ENCODE assay signal across 2 cellular contexts in genomic region chr5:112160652-112161391, GRCh38.
TF ChIP-seq lines count a peak whose summit lies in the region.

No MANE protein-coding gene starts in this region.

TF ChIP-seq in A549, 52 proteins besides CTCF, POLR2A, EP300 and RAD21 (continued from another document):
- peak; percentile 63 for TF ChIP-seq SMC3 (IDR thresholded peaks at IDR 0.05)
- peak; percentile 94; the same call in 1 of the 2 replicates for TF ChIP-seq MYC (IDR thresholded peaks at IDR 0.05; ENCODE audit: borderline replicate concordance, low read length)
- TF ChIP-seq GATA3 (IDR thresholded peaks at IDR 0.05; ENCODE audit: borderline replicate concordance): peak; percentile 97
- peak; percentile 39 for TF ChIP-seq CHD2 (IDR thresholded peaks at IDR 0.05; ENCODE audit: low read length, partially characterized antibody)
- TF ChIP-seq, protein P1, sequence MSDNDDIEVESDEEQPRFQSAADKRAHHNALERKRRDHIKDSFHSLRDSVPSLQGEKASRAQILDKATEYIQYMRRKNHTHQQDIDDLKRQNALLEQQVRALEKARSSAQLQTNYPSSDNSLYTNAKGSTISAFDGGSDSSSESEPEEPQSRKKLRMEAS (IDR thresholded peaks at IDR 0.05): peak; percentile 97
- TF ChIP-seq TP53 (CRISPR knock-in tag; IDR thresholded peaks at IDR 0.05): peak; percentile 53; the same call in 1 of the 2 replicates
- no peak for TF ChIP-seq MAFK (IDR thresholded peaks at IDR 0.05; ENCODE audit: partially characterized antibody)
- 0 out of 2 replicates have a peak, but pooled peaks have one; percentile 38 for TF ChIP-seq HOXB13 (CRISPR knock-in tag; IDR thresholded peaks at IDR 0.05; ENCODE audit: low read depth)
- peak; percentile 91 for TF ChIP-seq BCL3 (IDR thresholded peaks at IDR 0.05)
- TF ChIP-seq MAZ (IDR thresholded peaks at IDR 0.05; ENCODE audit: borderline replicate concordance, low read depth, low read length): 0 out of 2 replicates have a peak, but pooled peaks have one; percentile 24
- no peak for TF ChIP-seq NR3C1 (IDR thresholded peaks at IDR 0.05)
- TF ChIP-seq HMGXB4 (CRISPR knock-in tag; IDR thresholded peaks at IDR 0.05; ENCODE audit: borderline replicate concordance): 0 out of 2 replicates have a peak, but pooled peaks have one; percentile 75
TF ChIP-seq in A549: peak in this region for 17.

TF ChIP-seq in K562, 482 proteins besides CTCF, POLR2A, EP300 and RAD21 (continued from another document and continues in another):
- TF ChIP-seq, protein P2, sequence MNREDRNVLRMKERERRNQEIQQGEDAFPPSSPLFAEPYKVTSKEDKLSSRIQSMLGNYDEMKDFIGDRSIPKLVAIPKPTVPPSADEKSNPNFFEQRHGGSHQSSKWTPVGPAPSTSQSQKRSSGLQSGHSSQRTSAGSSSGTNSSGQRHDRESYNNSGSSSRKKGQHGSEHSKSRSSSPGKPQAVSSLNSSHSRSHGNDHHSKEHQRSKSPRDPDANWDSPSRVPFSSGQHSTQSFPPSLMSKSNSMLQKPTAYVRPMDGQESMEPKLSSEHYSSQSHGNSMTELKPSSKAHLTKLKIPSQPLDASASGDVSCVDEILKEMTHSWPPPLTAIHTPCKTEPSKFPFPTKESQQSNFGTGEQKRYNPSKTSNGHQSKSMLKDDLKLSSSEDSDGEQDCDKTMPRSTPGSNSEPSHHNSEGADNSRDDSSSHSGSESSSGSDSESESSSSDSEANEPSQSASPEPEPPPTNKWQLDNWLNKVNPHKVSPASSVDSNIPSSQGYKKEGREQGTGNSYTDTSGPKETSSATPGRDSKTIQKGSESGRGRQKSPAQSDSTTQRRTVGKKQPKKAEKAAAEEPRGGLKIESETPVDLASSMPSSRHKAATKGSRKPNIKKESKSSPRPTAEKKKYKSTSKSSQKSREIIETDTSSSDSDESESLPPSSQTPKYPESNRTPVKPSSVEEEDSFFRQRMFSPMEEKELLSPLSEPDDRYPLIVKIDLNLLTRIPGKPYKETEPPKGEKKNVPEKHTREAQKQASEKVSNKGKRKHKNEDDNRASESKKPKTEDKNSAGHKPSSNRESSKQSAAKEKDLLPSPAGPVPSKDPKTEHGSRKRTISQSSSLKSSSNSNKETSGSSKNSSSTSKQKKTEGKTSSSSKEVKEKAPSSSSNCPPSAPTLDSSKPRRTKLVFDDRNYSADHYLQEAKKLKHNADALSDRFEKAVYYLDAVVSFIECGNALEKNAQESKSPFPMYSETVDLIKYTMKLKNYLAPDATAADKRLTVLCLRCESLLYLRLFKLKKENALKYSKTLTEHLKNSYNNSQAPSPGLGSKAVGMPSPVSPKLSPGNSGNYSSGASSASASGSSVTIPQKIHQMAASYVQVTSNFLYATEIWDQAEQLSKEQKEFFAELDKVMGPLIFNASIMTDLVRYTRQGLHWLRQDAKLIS (CRISPR knock-in tag; IDR thresholded peaks at IDR 0.05): peak; percentile 88; the same call in 1 of the 2 replicates
- TF ChIP-seq TAF1 (IDR thresholded peaks at IDR 0.05; ENCODE audit: control insufficient read depth, extremely low read depth, insufficient read depth, low read length, severe bottlenecking) (peak; percentile 96), KDM5B (IDR thresholded peaks at IDR 0.05; ENCODE audit: insufficient replicate concordance, low read depth, low read length) (peak; percentile 92), NFYB (IDR thresholded peaks at IDR 0.05; ENCODE audit: extremely low read depth, insufficient read length) (no peak), CBX1 (IDR thresholded peaks at IDR 0.05; ENCODE audit: low read depth) (peak; percentile 90), CBX3 (IDR thresholded peaks at IDR 0.05; ENCODE audit: borderline replicate concordance in 1 of 2, low read length in 2 of 2) (peak in 1 of 2 experiments; percentile 96; a peak in 2 of 3 replicates), NCOR1 (IDR thresholded peaks at IDR 0.05) (peak; percentile 45; the same call in 1 of the 2 replicates), KLF1 (tag; IDR thresholded peaks at IDR 0.05) (no peak), L3MBTL2 (IDR thresholded peaks at IDR 0.05) (peak; percentile 82), EGR1 (conservative IDR thresholded peaks at IDR 0.05) (no peak), ZNF79 (CRISPR knock-in tag; IDR thresholded peaks at IDR 0.05; ENCODE audit: low read depth) (no peak), IRF9 (tag; IDR thresholded peaks at IDR 0.05) (no peak), ETS2 (tag; IDR thresholded peaks at IDR 0.05; ENCODE audit: borderline replicate concordance, poor library complexity, severe bottlenecking) (no peak), SRF (CRISPR knock-in tag; IDR thresholded peaks at IDR 0.05) (no peak; a peak in 1 of 4 replicates), BHLHE40 (IDR thresholded peaks at IDR 0.05; ENCODE audit: low read length) (peak; percentile 99), SRSF9 (IDR thresholded peaks at IDR 0.05; ENCODE audit: borderline replicate concordance, low read depth, low read length) (no peak), ZNF232 (CRISPR knock-in tag; IDR thresholded peaks at IDR 0.05) (peak; percentile 75; the same call in 1 of the 2 replicates), SRSF3 (IDR thresholded peaks at IDR 0.05; ENCODE audit: insufficient read depth, low read length) (no peak), ELF1 (tag; IDR thresholded peaks at IDR 0.05) (peak; percentile 61; the same call in 1 of the 2 replicates), MCM2 (IDR thresholded peaks at IDR 0.05; ENCODE audit: low read depth) (no peak), KLF13 (tag; IDR thresholded peaks at IDR 0.05; ENCODE audit: borderline replicate concordance, low read depth) (peak; percentile 80; the same call in 1 of the 2 replicates), ZBTB1 (CRISPR knock-in tag; IDR thresholded peaks at IDR 0.05; ENCODE audit: borderline replicate concordance, low read depth) (peak; percentile 63), YBX1 (IDR thresholded peaks at IDR 0.05) (no peak), ZFX (CRISPR knock-in tag; IDR thresholded peaks at IDR 0.05) (peak; percentile 94), HNRNPH1 (optimal IDR thresholded peaks at IDR 0.05; ENCODE audit: low read depth, low read length) (no peak), CTBP1 (IDR thresholded peaks at IDR 0.05; ENCODE audit: borderline replicate concordance) (peak; percentile 75; the same call in 1 of the 2 replicates), BRD4 (IDR thresholded peaks at IDR 0.05) (peak; percentile 84; the same call in 1 of the 2 replicates), ZNF277 (CRISPR knock-in tag; IDR thresholded peaks at IDR 0.05; ENCODE audit: borderline replicate concordance) (no peak), SNAPC5 (CRISPR knock-in tag; IDR thresholded peaks at IDR 0.05) (no peak), ETV6 (IDR thresholded peaks at IDR 0.05; ENCODE audit: borderline replicate concordance in 1 of 2, low read depth in 2 of 2, low read length in 1 of 2) (no peak), ETV6 (CRISPR knock-in tag; IDR thresholded peaks at IDR 0.05; ENCODE audit: borderline replicate concordance) (no peak), CC2D1A (IDR thresholded peaks at IDR 0.05) (peak; percentile 74), SMARCA4 (IDR thresholded peaks at IDR 0.05) (0 out of 2 replicates have a peak, but pooled peaks have one; percentile 12), TCF7L2 (IDR thresholded peaks at IDR 0.05; ENCODE audit: low read depth, low read length) (peak; percentile 100), CLOCK (CRISPR knock-in tag; IDR thresholded peaks at IDR 0.05; ENCODE audit: borderline replicate concordance) (no peak), ZNF644 (tag; IDR thresholded peaks at IDR 0.05; ENCODE audit: low read depth) (no peak), RBM22 (IDR thresholded peaks at IDR 0.05; ENCODE audit: low read depth, low read length, poor library complexity, severe bottlenecking) (peak; percentile 82)
- TF ChIP-seq, protein P3, sequence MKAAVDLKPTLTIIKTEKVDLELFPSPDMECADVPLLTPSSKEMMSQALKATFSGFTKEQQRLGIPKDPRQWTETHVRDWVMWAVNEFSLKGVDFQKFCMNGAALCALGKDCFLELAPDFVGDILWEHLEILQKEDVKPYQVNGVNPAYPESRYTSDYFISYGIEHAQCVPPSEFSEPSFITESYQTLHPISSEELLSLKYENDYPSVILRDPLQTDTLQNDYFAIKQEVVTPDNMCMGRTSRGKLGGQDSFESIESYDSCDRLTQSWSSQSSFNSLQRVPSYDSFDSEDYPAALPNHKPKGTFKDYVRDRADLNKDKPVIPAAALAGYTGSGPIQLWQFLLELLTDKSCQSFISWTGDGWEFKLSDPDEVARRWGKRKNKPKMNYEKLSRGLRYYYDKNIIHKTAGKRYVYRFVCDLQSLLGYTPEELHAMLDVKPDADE (conservative IDR thresholded peaks at IDR 0.05; ENCODE audit: control insufficient read depth, low read depth, low read length): peak; percentile 70
- TF ChIP-seq, protein P4, sequence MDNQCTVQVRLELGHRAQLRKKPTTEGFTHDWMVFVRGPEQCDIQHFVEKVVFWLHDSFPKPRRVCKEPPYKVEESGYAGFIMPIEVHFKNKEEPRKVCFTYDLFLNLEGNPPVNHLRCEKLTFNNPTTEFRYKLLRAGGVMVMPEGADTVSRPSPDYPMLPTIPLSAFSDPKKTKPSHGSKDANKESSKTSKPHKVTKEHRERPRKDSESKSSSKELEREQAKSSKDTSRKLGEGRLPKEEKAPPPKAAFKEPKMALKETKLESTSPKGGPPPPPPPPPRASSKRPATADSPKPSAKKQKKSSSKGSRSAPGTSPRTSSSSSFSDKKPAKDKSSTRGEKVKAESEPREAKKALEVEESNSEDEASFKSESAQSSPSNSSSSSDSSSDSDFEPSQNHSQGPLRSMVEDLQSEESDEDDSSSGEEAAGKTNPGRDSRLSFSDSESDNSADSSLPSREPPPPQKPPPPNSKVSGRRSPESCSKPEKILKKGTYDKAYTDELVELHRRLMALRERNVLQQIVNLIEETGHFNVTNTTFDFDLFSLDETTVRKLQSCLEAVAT (IDR thresholded peaks at IDR 0.05): peak; percentile 45 to 84; a peak in 2 of 4 replicates
- TF ChIP-seq, protein P5, sequence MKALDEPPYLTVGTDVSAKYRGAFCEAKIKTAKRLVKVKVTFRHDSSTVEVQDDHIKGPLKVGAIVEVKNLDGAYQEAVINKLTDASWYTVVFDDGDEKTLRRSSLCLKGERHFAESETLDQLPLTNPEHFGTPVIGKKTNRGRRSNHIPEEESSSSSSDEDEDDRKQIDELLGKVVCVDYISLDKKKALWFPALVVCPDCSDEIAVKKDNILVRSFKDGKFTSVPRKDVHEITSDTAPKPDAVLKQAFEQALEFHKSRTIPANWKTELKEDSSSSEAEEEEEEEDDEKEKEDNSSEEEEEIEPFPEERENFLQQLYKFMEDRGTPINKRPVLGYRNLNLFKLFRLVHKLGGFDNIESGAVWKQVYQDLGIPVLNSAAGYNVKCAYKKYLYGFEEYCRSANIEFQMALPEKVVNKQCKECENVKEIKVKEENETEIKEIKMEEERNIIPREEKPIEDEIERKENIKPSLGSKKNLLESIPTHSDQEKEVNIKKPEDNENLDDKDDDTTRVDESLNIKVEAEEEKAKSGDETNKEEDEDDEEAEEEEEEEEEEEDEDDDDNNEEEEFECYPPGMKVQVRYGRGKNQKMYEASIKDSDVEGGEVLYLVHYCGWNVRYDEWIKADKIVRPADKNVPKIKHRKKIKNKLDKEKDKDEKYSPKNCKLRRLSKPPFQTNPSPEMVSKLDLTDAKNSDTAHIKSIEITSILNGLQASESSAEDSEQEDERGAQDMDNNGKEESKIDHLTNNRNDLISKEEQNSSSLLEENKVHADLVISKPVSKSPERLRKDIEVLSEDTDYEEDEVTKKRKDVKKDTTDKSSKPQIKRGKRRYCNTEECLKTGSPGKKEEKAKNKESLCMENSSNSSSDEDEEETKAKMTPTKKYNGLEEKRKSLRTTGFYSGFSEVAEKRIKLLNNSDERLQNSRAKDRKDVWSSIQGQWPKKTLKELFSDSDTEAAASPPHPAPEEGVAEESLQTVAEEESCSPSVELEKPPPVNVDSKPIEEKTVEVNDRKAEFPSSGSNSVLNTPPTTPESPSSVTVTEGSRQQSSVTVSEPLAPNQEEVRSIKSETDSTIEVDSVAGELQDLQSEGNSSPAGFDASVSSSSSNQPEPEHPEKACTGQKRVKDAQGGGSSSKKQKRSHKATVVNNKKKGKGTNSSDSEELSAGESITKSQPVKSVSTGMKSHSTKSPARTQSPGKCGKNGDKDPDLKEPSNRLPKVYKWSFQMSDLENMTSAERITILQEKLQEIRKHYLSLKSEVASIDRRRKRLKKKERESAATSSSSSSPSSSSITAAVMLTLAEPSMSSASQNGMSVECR (CRISPR knock-in tag; IDR thresholded peaks at IDR 0.05): no peak; the same call in 1 of the 2 replicates
